ENCODE assay signal across 20 cellular contexts in the genomic region with DNA sequence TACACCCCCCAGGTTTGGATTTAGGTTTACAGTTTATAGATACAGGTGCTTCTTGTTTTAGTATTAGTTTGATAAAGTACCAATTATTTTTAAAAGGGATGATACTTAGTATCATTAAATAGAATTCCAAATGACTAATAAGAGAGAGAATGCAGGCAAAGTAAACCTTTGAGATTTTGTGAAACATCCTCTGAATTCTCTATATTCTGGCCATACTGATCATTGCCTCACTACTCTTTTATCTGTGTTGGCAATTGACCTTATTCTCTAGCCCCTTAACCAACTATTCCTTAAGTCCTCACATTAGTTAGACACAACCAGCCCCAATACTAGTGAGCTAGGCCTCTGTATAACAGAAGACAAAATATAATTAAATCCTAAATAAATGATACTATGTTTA.
DNase-seq lines count a peak whose midpoint lies in the region; ATAC-seq and TF ChIP-seq lines count a peak whose summit lies in the region.
"Had no signal": no experiment of that assay in that cellular context is flagged by ENCODE, and none has a peak within 500 bp of the region (broad histone marks: within the 10 kb centered on the region; RNA-seq: fewer than 3 reads in every experiment).

No MANE protein-coding gene starts in this region.

- H3K27me3 Mint-ChIP-seq in mesothelial cell of epicardium (ENCODE audit: low read depth) (no peaks in the 10 kb centered on the region), type B pancreatic cell (no peaks in the 10 kb centered on the region)
- H3K27me3 Mint-ChIP-seq in activated naive CD4-positive, alpha-beta T cell treated with anti-CD3 and anti-CD28 coated beads, Interleukin-2, amount 10 ng/mL, durations not matched to agents 7 days and 5 days: no peaks in the 10 kb centered on the region
- H3K27me3 Mint-ChIP-seq in activated CD4-positive, alpha-beta T cell treated with anti-CD3 and anti-CD28 coated beads for 36 hours: no peaks in the 10 kb centered on the region
- H3K27me3 Mint-ChIP-seq: B cell; CD4-positive, CD25-positive, alpha-beta regulatory T cell had no signal

- CTCF ChIA-PET in IMR-90 (lab: Yijun Ruan, JAX): no interaction called here
- CTCF ChIA-PET in activated naive CD4-positive, alpha-beta T cell treated with anti-CD3 and anti-CD28 coated beads, Interleukin-2, amount 10 ng/mL, durations not matched to agents 7 days and 5 days (lab: Charles Lee): no interaction called here
- CTCF ChIA-PET in activated CD4-positive, alpha-beta T cell treated with anti-CD3 and anti-CD28 coated beads for 36 hours (lab: Charles Lee): no interaction called here

- H2BK20ac ChIP-seq in IMR-90 (ENCODE audit: low read depth, low read length): no peak overlapping the region

- no peak overlapping the region for H3K4me3 Mint-ChIP-seq in mesothelial cell of epicardium
- peak overlapping the region; percentile 80 for H3K4me3 Mint-ChIP-seq in type B pancreatic cell
- no peak overlapping the region for H3K4me3 Mint-ChIP-seq in activated naive CD4-positive, alpha-beta T cell treated with anti-CD3 and anti-CD28 coated beads, Interleukin-2, amount 10 ng/mL, durations not matched to agents 7 days and 5 days
- H3K4me3 Mint-ChIP-seq in activated CD4-positive, alpha-beta T cell treated with anti-CD3 and anti-CD28 coated beads for 36 hours: no peak overlapping the region
- H3K4me3 Mint-ChIP-seq: B cell; CD4-positive, CD25-positive, alpha-beta regulatory T cell; CD8-positive, alpha-beta T cell had no signal

- dilution Hi-C loops in IMR-90 (cut with HindIII; ENCODE audit: low sequenced_read_pairs, unreplicated experiment): no loop called here

- no peak overlapping the region for H2AFZ ChIP-seq in IMR-90 (replicated peaks; ENCODE audit: low read length, poor library complexity)

- no peak overlapping the region for H3K56ac ChIP-seq in IMR-90 (ENCODE audit: extremely low read depth, insufficient read depth, low read length)

- H3K36me3 Mint-ChIP-seq in mesothelial cell of epicardium: no peaks in the 10 kb centered on the region
- no peaks in the 10 kb centered on the region for H3K36me3 Mint-ChIP-seq in type B pancreatic cell
- no peaks in the 10 kb centered on the region for H3K36me3 Mint-ChIP-seq in activated naive CD4-positive, alpha-beta T cell treated with anti-CD3 and anti-CD28 coated beads, Interleukin-2, amount 10 ng/mL, durations not matched to agents 7 days and 5 days
- peaks cover under 1% of the 10 kb centered on the region for H3K36me3 Mint-ChIP-seq in activated CD4-positive, alpha-beta T cell treated with anti-CD3 and anti-CD28 coated beads for 36 hours (ENCODE audit: low read depth)

- H3K4me2 ChIP-seq in IMR-90 (ENCODE audit: low read depth, low read length): no peak overlapping the region
- H3K4me2 ChIP-seq: BLaER1 had no signal

- H3K9ac ChIP-seq in IMR-90 (ENCODE audit: low read depth, low read length): no peak overlapping the region
- H3K9ac ChIP-seq: BLaER1 had no signal

- no peaks in the 10 kb centered on the region for H3K9me1 ChIP-seq in IMR-90 (ENCODE audit: insufficient read depth, low read length)

- intact Hi-C loops in IMR-90 (cut with micrococcal nuclease): no loop called here
- intact Hi-C loops in activated CD4-positive, alpha-beta T cell treated with anti-CD3 and anti-CD28 coated beads for 36 hours (cut with DNase I, micrococcal nuclease): loop anchor here in 1 of 2 experiments (10.0 kb wide), 1 partner anchor 174 kb away; no protein-coding TSS in a partner anchor

- H3K23ac ChIP-seq in IMR-90 (ENCODE audit: low read depth, low read length): no peak overlapping the region

- POLR2A ChIA-PET in IMR-90 (lab: Charles Lee; ENCODE audit: unreplicated experiment): no interaction called here
- POLR2A ChIA-PET in activated CD4-positive, alpha-beta T cell treated with anti-CD3 and anti-CD28 coated beads for 36 hours (lab: Charles Lee): no interaction called here

- no TSS peak for BruUV-seq in IMR-90 (replicated peaks; lab: Mats Ljungman, UMichigan)

- H3K27ac Mint-ChIP-seq in mesothelial cell of epicardium: peak overlapping the region; percentile 92
- H3K27ac Mint-ChIP-seq in type B pancreatic cell: peak overlapping the region; percentile 92
- H3K27ac Mint-ChIP-seq in activated naive CD4-positive, alpha-beta T cell treated with anti-CD3 and anti-CD28 coated beads, Interleukin-2, amount 10 ng/mL, durations not matched to agents 7 days and 5 days: no peak overlapping the region
- H3K27ac Mint-ChIP-seq in activated CD4-positive, alpha-beta T cell treated with anti-CD3 and anti-CD28 coated beads for 36 hours: no peak overlapping the region
- H3K27ac Mint-ChIP-seq: B cell; CD8-positive, alpha-beta T cell had no signal

- H2BK5ac ChIP-seq in IMR-90 (ENCODE audit: low read depth, low read length, poor library complexity, severe bottlenecking): no peak overlapping the region

- H2AK5ac ChIP-seq in IMR-90 (ENCODE audit: low read depth, low read length): no peak overlapping the region

- H3K9me3 ChIP-seq in IMR-90 (ENCODE audit: control insufficient read depth, insufficient read depth, low read length): no peaks in the 10 kb centered on the region
- H3K9me3 ChIP-seq: Caco-2 had no signal

- H2AK9ac ChIP-seq in IMR-90 (replicated peaks; ENCODE audit: low read depth, low read length, poor library complexity): no peak overlapping the region

- peaks cover 43% of the 10 kb centered on the region for H3K4me1 Mint-ChIP-seq in mesothelial cell of epicardium
- peaks cover 19% of the 10 kb centered on the region for H3K4me1 Mint-ChIP-seq in type B pancreatic cell (ENCODE audit: unreplicated experiment)
- H3K4me1 Mint-ChIP-seq in activated naive CD4-positive, alpha-beta T cell treated with anti-CD3 and anti-CD28 coated beads, Interleukin-2, amount 10 ng/mL, durations not matched to agents 7 days and 5 days: no peaks in the 10 kb centered on the region
- no peaks in the 10 kb centered on the region for H3K4me1 Mint-ChIP-seq in activated CD4-positive, alpha-beta T cell treated with anti-CD3 and anti-CD28 coated beads for 36 hours

- no peak for TF ChIP-seq POLR2A in IMR-90 (IDR thresholded peaks at IDR 0.05; ENCODE audit: low read depth, low read length)

- in situ Hi-C loops in IMR-90 (cut with MboI; ENCODE audit: low sequenced_read_pairs): no loop called here

- no peaks in the 10 kb centered on the region for H3K36me3 ChIP-seq in IMR-90 (ENCODE audit: control insufficient read depth, insufficient read depth, low read length)
- H3K36me3 ChIP-seq: BLaER1 had no signal

- H2BK15ac ChIP-seq in IMR-90 (ENCODE audit: low read depth, low read length): no peak overlapping the region

- TF ChIP-seq CTCF in IMR-90 (conservative IDR thresholded peaks at IDR 0.05; ENCODE audit: low read depth, low read length) (no peak), mesothelial cell of epicardium (IDR thresholded peaks at IDR 0.05; ENCODE audit: unreplicated experiment) (no peak), type B pancreatic cell (conservative IDR thresholded peaks at IDR 0.05) (no peak)

- peak; percentile 51; the same call in 1 of the 2 replicates for ATAC-seq in IMR-90 (ENCODE audit: low read depth)
- no peak for ATAC-seq in activated CD4-positive, alpha-beta T cell treated with anti-CD3 and anti-CD28 coated beads for 36 hours
- ATAC-seq: CD8-positive, alpha-beta T cell; GM12878 had no signal

- H3K18ac ChIP-seq in IMR-90 (ENCODE audit: low read depth, low read length): no peak overlapping the region

- H4K91ac ChIP-seq in IMR-90 (ENCODE audit: insufficient read depth, low read depth, low read length): no peak overlapping the region

- no peak overlapping the region for H2BK120ac ChIP-seq in IMR-90 (ENCODE audit: low read depth, low read length)

- H3K27me3 ChIP-seq in IMR-90 (ENCODE audit: control insufficient read depth, insufficient read depth, low read length): no peaks in the 10 kb centered on the region
- H3K27me3 ChIP-seq: BLaER1 had no signal

- H4K8ac ChIP-seq in IMR-90 (ENCODE audit: low read depth in 2 of 2, low read length in 2 of 2): no peak overlapping the region

- no peaks in the 10 kb centered on the region for H3K4me1 ChIP-seq in IMR-90 (ENCODE audit: control insufficient read depth, insufficient read depth, low read length)

- DNase-seq in IMR-90 (peak; percentile 15), mesothelial cell of epicardium (ENCODE audit: low spot score in 2 of 2, unreplicated experiment in 2 of 2) (no peak), type B pancreatic cell (ENCODE audit: extremely low spot score, unreplicated experiment) (no peak), 8988T (no peak)
- DNase-seq in activated naive CD4-positive, alpha-beta T cell treated with anti-CD3 and anti-CD28 coated beads, Interleukin-2, amount 10 ng/mL, durations not matched to agents 7 days and 5 days: no peak
- no peak for DNase-seq in activated CD4-positive, alpha-beta T cell treated with anti-CD3 and anti-CD28 coated beads for 36 hours
- DNase-seq: Caco-2; CD4-positive, CD25-positive, alpha-beta regulatory T cell; CD8-positive, alpha-beta T cell; DMS153; DND-41; EL; GDM1; GOT3; H7; HCEC 1CT had no signal

- H3K4me3 ChIP-seq in IMR-90 (ENCODE audit: insufficient read depth, low read depth, low read length): no peak overlapping the region
- H3K4me3 ChIP-seq: BLaER1, GM12878 had no signal

- no peaks in the 10 kb centered on the region for H4K20me1 ChIP-seq in IMR-90 (ENCODE audit: insufficient read depth, low read length)
- H4K20me1 ChIP-seq: BLaER1 had no signal

- H3K14ac ChIP-seq in IMR-90 (replicated peaks; ENCODE audit: low read depth, low read length): no peak overlapping the region

- TF ChIP-seq RAD21 in IMR-90 (IDR thresholded peaks at IDR 0.05; ENCODE audit: low read length): no peak

- H3K79me1 ChIP-seq in IMR-90 (ENCODE audit: low read depth in 1 of 2, low read length in 2 of 2): no peaks in the 10 kb centered on the region; a peak in 1 of 4 replicates

- no peak overlapping the region for H4K5ac ChIP-seq in IMR-90 (ENCODE audit: low read depth, low read length)

- no peak overlapping the region for H3K4ac ChIP-seq in IMR-90 (ENCODE audit: low read depth, low read length)

- no peak overlapping the region for H3K27ac ChIP-seq in IMR-90 (ENCODE audit: insufficient read depth, low read length)
- H3K27ac ChIP-seq: BLaER1, C4-2B had no signal

- H3K9me3 Mint-ChIP-seq in mesothelial cell of epicardium (no peaks in the 10 kb centered on the region), type B pancreatic cell (peaks cover 3% of the 10 kb centered on the region)
- no peaks in the 10 kb centered on the region for H3K9me3 Mint-ChIP-seq in activated naive CD4-positive, alpha-beta T cell treated with anti-CD3 and anti-CD28 coated beads, Interleukin-2, amount 10 ng/mL, durations not matched to agents 7 days and 5 days
- H3K9me3 Mint-ChIP-seq in activated CD4-positive, alpha-beta T cell treated with anti-CD3 and anti-CD28 coated beads for 36 hours (ENCODE audit: low read depth): no peaks in the 10 kb centered on the region
- H3K9me3 Mint-ChIP-seq: CD4-positive, CD25-positive, alpha-beta regulatory T cell; CD8-positive, alpha-beta T cell had no signal

TF ChIP-seq in IMR-90, 13 proteins besides CTCF, POLR2A, EP300 and RAD21:
- no peak for TF ChIP-seq RCOR1 (IDR thresholded peaks at IDR 0.05; ENCODE audit: insufficient replicate concordance, low read length)
- peak; percentile 17; the same call in 1 of the 2 replicates for TF ChIP-seq CEBPB (IDR thresholded peaks at IDR 0.05; ENCODE audit: low read depth, low read length)
- no peak for TF ChIP-seq CHD1 (IDR thresholded peaks at IDR 0.05; ENCODE audit: low read depth, low read length)

Comparison
In these comparisons a context has a peak if more than half of its experiments do, and no peak if none do; other contexts are left out.
1. H3K27ac Mint-ChIP-seq: peak in mesothelial cell of epicardium (single experiment) and type B pancreatic cell (single experiment); none in activated naive CD4-positive, alpha-beta T cell treated with anti-CD3 and anti-CD28 coated beads, Interleukin-2, amount 10 ng/mL, durations not matched to agents 7 days and 5 days (single experiment) and activated CD4-positive, alpha-beta T cell treated with anti-CD3 and anti-CD28 coated beads for 36 hours (single experiment).